In the genomic region with DNA sequence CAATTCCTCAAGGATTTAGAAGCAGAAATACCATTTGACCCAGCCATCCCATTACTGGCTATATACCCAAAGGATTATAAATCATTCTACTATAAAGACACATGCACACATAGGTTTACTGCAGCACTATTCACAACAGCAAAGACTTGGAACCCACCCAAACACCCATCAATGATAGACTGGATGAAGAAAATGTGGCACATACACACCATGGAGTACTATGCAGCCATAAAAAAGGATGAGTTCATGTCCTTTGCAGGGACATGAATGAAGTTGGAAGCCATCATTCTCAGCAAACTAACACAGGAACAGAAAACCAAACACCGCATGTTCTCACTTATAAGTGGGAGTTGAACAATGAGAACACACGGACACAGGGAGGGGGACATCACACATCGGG, we compare ENCODE assay signal across 5 cellular contexts. TPM values are rescaled to one million over a fixed set of nuclear protein-coding genes. Genes with fewer than 3 reads are reported as not detected.
"Had no signal": no experiment of that assay in that cellular context is flagged by ENCODE, and none has a peak within 500 bp of the region (broad histone marks: within the 10 kb centered on the region; RNA-seq: fewer than 3 reads in every experiment).

No MANE protein-coding gene starts in this region.

RNA-seq across cellular contexts. Expression of gene LIFR, which starts 39.8 kb away (rescaled TPM):
- total RNA-seq: activated CD8-positive, alpha-beta memory T cell treated with anti-CD3 and anti-CD28 coated beads, Interleukin-2, amount 10 ng/mL, durations not matched to agents 7 days and 5 days; activated CD8-positive, alpha-beta T cell treated with anti-CD3 and anti-CD28 coated beads, Interleukin-2, amount 10 ng/mL, durations not matched to agents 7 days and 5 days; activated naive CD8-positive, alpha-beta T cell treated with anti-CD3 and anti-CD28 coated beads for 36 hours; T-helper 1 cell treated with Interleukin-12 subunit alpha and Interleukin-12 subunit beta and Interleukin-4 antibody, amounts not matched to agents 30 ng/mL and 1 ng/mL, for 36 hours; T-helper 2 cell treated with Interferon-gamma antibody and Interleukin-4, amounts not matched to agents 100 ng/mL and 5 ng/mL, for 36 hours had no signal
